Comparison of ENCODE assay signal across 11 cellular contexts in genomic region chr3:58824777-58825176, GRCh38.
DNase-seq lines count a peak whose midpoint lies in the region; ATAC-seq and TF ChIP-seq lines count a peak whose summit lies in the region.
"Had no signal": no experiment of that assay in that cellular context is flagged by ENCODE, and none has a peak within 500 bp of the region (broad histone marks: within the 10 kb centered on the region; RNA-seq: fewer than 3 reads in every experiment).

No MANE protein-coding gene starts in this region.

- H3K9me3 ChIP-seq in BLaER1 treated with 17β-estradiol and CSF1 and Interleukin-3, amounts not matched to agents 10 nM and 100 nM (replicated peaks in 1 of 11) = peaks cover 0 to 36% (median 24%) of the 10 kb centered on the region in 11 experiments; a peak in 14 of 22 replicates
- H3K9me3 ChIP-seq in PC-3 (ENCODE audit: low read length) (no peaks in the 10 kb centered on the region), osteoblast (ENCODE audit: low read depth, low read length) (no peaks in the 10 kb centered on the region)
- H3K9me3 ChIP-seq: SK-N-SH had no signal

- H3F3A ChIP-seq in PC-3 (ENCODE audit: low read length, unreplicated experiment) = no peaks in the 10 kb centered on the region

- H3K4me2 ChIP-seq in BLaER1 treated with 17β-estradiol and CSF1 and Interleukin-3, amounts not matched to agents 10 nM and 100 nM = peak overlapping the region in 10 of 11 experiments; percentile 15 to 73 (median 52); a peak in 17 of 22 replicates
- no peak overlapping the region for H3K4me2 ChIP-seq in PC-3 (ENCODE audit: low read length)
- peak overlapping the region; percentile 51 for H3K4me2 ChIP-seq in osteoblast (ENCODE audit: insufficient read depth, low read length)
- H3K4me2 ChIP-seq: SK-N-SH had no signal

- no TSS peak for BruUV-seq in PC-3 (replicated peaks; lab: Mats Ljungman, UMichigan)

- peaks cover 0 to 42% (median 28%) of the 10 kb centered on the region in 11 experiments; a peak in 14 of 22 replicates for H3K36me3 ChIP-seq in BLaER1 treated with 17β-estradiol and CSF1 and Interleukin-3, amounts not matched to agents 10 nM and 100 nM
- H3K36me3 ChIP-seq in PC-3 (ENCODE audit: low read depth, low read length) (no peaks in the 10 kb centered on the region), osteoblast (ENCODE audit: insufficient read depth, low read length) (no peaks in the 10 kb centered on the region)

- CTCF ChIA-PET in PC-3 (lab: Charles Lee) = interaction anchor here (0.7 to 1.6 kb wide), 4 partner anchors 174 to 228 kb away, joined by 4 to 8 read pairs (median 6); no protein-coding TSS in a partner anchor

- TF ChIP-seq CTCF in PC-3 (conservative IDR thresholded peaks at IDR 0.05; ENCODE audit: low read depth, low read length) (no peak), osteoblast (IDR thresholded peaks at IDR 0.05; ENCODE audit: extremely low read depth, low read depth, low read length) (no peak)

- H3K4me1 ChIP-seq in BLaER1 treated with 17β-estradiol and CSF1 and Interleukin-3, amounts not matched to agents 10 nM and 100 nM = peaks cover 0 to 27% (median 18%) of the 10 kb centered on the region in 10 experiments; a peak in 15 of 20 replicates
- H3K4me1 ChIP-seq in PC-3 (ENCODE audit: insufficient read depth, low read length) (no peaks in the 10 kb centered on the region), osteoblast (ENCODE audit: insufficient read depth, low read length) (no peaks in the 10 kb centered on the region)

- no peaks in the 10 kb centered on the region for H3K9me2 ChIP-seq in PC-3 (replicated peaks; ENCODE audit: low read length)
- H3K9me2 ChIP-seq: SK-N-SH had no signal

- H3K79me2 ChIP-seq in PC-3 (ENCODE audit: low read length) (no peaks in the 10 kb centered on the region), osteoblast (ENCODE audit: insufficient read depth, low read length) (no peaks in the 10 kb centered on the region)

- no peak for DNase-seq in PC-3
- DNase-seq in kidney tubule cell (ENCODE audit: low spot score) = peak; percentile 19
- no peak for DNase-seq in osteoblast (ENCODE audit: insufficient read length, low spot score, missing footprints)
- no peak for DNase-seq in cardiac septum (ENCODE audit: low spot score)
- no peak for DNase-seq in SHP77 (lab: John Stamatoyannopoulos, UW)
- DNase-seq: GOT3; NK-92 treated with Interleukin-12 subunit alpha and Interleukin-12 subunit beta, amount 100 ng/mL, for 24 hours had no signal

- peak overlapping the region in 2 of 10 experiments; percentile 37; a peak in 3 of 20 replicates for H3K4me3 ChIP-seq in BLaER1 treated with 17β-estradiol and CSF1 and Interleukin-3, amounts not matched to agents 10 nM and 100 nM
- no peak overlapping the region for H3K4me3 ChIP-seq in PC-3 (ENCODE audit: low read length)
- H3K4me3 ChIP-seq in osteoblast (ENCODE audit: insufficient read depth, low read length) = no peak overlapping the region
- H3K4me3 ChIP-seq: GM12878 had no signal

- 0 out of 2 replicates have a peak overlapping the region, but pooled peaks have one; percentile 6 for H2AFZ ChIP-seq in PC-3 (ENCODE audit: low read length)
- H2AFZ ChIP-seq in osteoblast (ENCODE audit: low read length) = peak overlapping the region; percentile 63

- intact Hi-C loops in PC-3 (cut with micrococcal nuclease) (loop anchor here (2.0 to 10.0 kb wide), 7 partner anchors 170 to 1032 kb away; no protein-coding TSS in a partner anchor), cardiac septum (cut with DNase I) (loop anchor here (10.0 kb wide), 1 partner anchor 230 kb away; the partner anchor contains the start of gene CFAP20DC)

- H4K20me1 ChIP-seq in BLaER1 treated with 17β-estradiol and CSF1 and Interleukin-3, amounts not matched to agents 10 nM and 100 nM = no peaks in the 10 kb centered on the region
- no peaks in the 10 kb centered on the region for H4K20me1 ChIP-seq in PC-3 (ENCODE audit: low read length)
- H4K20me1 ChIP-seq in osteoblast (ENCODE audit: insufficient read depth, low read length) = no peaks in the 10 kb centered on the region

- POLR2A ChIA-PET in PC-3 (lab: Charles Lee; ENCODE audit: unreplicated experiment) = no interaction called here

- no peaks in the 10 kb centered on the region for H3K27me3 ChIP-seq in BLaER1 treated with 17β-estradiol and CSF1 and Interleukin-3, amounts not matched to agents 10 nM and 100 nM
- H3K27me3 ChIP-seq in PC-3 (ENCODE audit: low read length) (no peaks in the 10 kb centered on the region), osteoblast (ENCODE audit: insufficient read depth, low read length) (no peaks in the 10 kb centered on the region)

- ATAC-seq in PC-3 (no peak), HG03457 (IDR thresholded peaks at IDR 0.05; ENCODE audit: unreplicated experiment) (no peak)

- H3K9ac ChIP-seq in BLaER1 treated with 17β-estradiol and CSF1 and Interleukin-3, amounts not matched to agents 10 nM and 100 nM = peak overlapping the region in 2 of 11 experiments; percentile 29 to 51; a peak in 4 of 22 replicates
- no peak overlapping the region for H3K9ac ChIP-seq in PC-3 (ENCODE audit: low read length)
- H3K9ac ChIP-seq: SK-N-SH had no signal

- peak overlapping the region in 1 of 11 experiments; percentile 22; a peak in 2 of 22 replicates for H3K27ac ChIP-seq in BLaER1 treated with 17β-estradiol and CSF1 and Interleukin-3, amounts not matched to agents 10 nM and 100 nM
- H3K27ac ChIP-seq in PC-3 (ENCODE audit: low read length) (no peak overlapping the region), osteoblast (ENCODE audit: low read depth, low read length) (no peak overlapping the region)
